ENCODE assay signal across 10 cellular contexts in the genomic region with DNA sequence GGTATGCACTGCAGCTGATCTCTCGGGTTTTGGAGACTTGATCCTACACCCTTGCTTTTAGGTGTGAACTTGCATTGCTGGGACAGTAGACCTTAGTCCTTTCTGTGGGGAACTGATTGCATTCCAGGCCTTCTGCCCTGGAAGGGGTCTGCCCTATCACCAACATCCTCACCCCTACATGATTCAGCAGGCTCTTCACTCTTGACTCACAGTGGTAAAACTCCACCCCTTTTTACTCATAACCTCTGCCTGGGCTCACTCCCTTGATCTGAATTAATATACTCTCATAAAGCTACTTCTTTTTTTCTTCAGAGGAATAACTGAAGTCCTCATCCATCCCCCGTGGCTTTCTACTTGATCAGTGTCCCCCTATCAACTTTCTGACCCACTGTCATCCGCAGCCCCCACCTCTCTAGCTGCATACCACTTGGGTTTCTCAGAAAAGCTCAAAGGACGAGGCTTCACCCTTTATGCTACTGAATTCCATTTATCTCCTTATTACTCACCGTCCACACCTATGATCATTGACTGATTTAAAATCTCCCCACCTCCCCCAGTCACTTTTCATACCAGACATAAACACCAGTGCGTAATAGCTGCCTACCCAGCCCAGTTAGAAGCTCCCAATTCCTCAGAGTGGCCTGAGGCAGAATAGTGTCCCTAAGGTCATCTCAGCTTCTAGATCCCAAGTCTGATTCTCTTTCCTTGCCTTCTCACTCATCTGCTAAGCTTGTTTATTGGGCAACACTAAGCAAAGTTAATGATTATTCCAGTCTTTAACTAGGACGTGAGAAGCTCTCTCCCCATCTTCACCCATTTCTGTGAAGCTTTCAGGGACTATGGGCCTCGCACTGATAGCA. TPM values are rescaled to one million over a fixed set of nuclear protein-coding genes. Genes with fewer than 3 reads are reported as not detected.
A peak's percentile ranks its signal among the peaks of the same experiment; 100 is the strongest.
DNase-seq lines count a peak whose midpoint lies in the region; ATAC-seq and TF ChIP-seq lines count a peak whose summit lies in the region.
"Had no signal": no experiment of that assay in that cellular context is flagged by ENCODE, and none has a peak within 500 bp of the region (broad histone marks: within the 10 kb centered on the region; RNA-seq: fewer than 3 reads in every experiment).

No MANE protein-coding gene starts in this region.

- TF ChIP-seq CTCF in prostate gland (IDR thresholded peaks at IDR 0.05): no peak

- intact Hi-C loops in Right ventricle myocardium inferior (cut with DNase I): loop anchor here (10.0 kb wide), 1 partner anchor 302 kb away; no protein-coding TSS in a partner anchor
- intact Hi-C loops in prostate gland (cut with DNase I): no loop called here

- peak; percentile 92 for DNase-seq in Caki2 (ENCODE audit: low read depth)
- DNase-seq in left lobe of liver (ENCODE audit: low spot score): no peak
- no peak for DNase-seq in midbrain (lab: John Stamatoyannopoulos, UW)
- no peak for DNase-seq in Right ventricle myocardium inferior (ENCODE audit: missing footprints)
- DNase-seq in prostate gland (ENCODE audit: low spot score): no peak

- H3K27ac Mint-ChIP-seq in activated T-helper 17 cell treated with anti-CD3 and anti-CD28 coated beads, Interleukin-2, amount 50 U/mL, for 72 hours: peak overlapping the region; percentile 64

- TF ChIP-seq POLR2A in prostate gland (IDR thresholded peaks at IDR 0.05): no peak

- no peaks in the 10 kb centered on the region for H3K36me3 Mint-ChIP-seq in activated T-helper 17 cell treated with anti-CD3 and anti-CD28 coated beads, Interleukin-2, amount 50 U/mL, for 72 hours (ENCODE audit: low read depth)

- no peak overlapping the region for H3K4me3 ChIP-seq in prostate gland
- H3K4me3 ChIP-seq: thoracic aorta had no signal

- H3K9me3 ChIP-seq in KOPT-K1 (ENCODE audit: insufficient read depth, low read length, poor library complexity, severe bottlenecking) (no peaks in the 10 kb centered on the region), prostate gland (no peaks in the 10 kb centered on the region)
- H3K9me3 ChIP-seq: thoracic aorta had no signal

- no peaks in the 10 kb centered on the region for H3K4me1 ChIP-seq in prostate gland (replicated peaks)

- peak overlapping the region; percentile 10 for H3K4me3 Mint-ChIP-seq in activated T-helper 17 cell treated with anti-CD3 and anti-CD28 coated beads, Interleukin-2, amount 50 U/mL, for 72 hours
- H3K4me3 Mint-ChIP-seq: central memory CD8-positive, alpha-beta T cell had no signal

- H3K27me3 ChIP-seq in prostate gland (replicated peaks; ENCODE audit: insufficient read depth): no peaks in the 10 kb centered on the region

- in situ Hi-C loops in Caki2 (cut with HindIII; ENCODE audit: low pct_unique_long_range_greater_than_20kb, low sequenced_read_pairs): no loop called here

- H3K27me3 Mint-ChIP-seq in activated T-helper 17 cell treated with anti-CD3 and anti-CD28 coated beads, Interleukin-2, amount 50 U/mL, for 72 hours: no peaks in the 10 kb centered on the region

- H3K27ac ChIP-seq in KOPT-K1 (ENCODE audit: low read depth, low read length, poor library complexity, severe bottlenecking) (peak overlapping the region; percentile 10), prostate gland (no peak overlapping the region)
- H3K27ac ChIP-seq: thoracic aorta had no signal

- peak; percentile 98 for ATAC-seq in activated T-helper 17 cell treated with anti-CD3 and anti-CD28 coated beads, Interleukin-2, amount 50 U/mL, for 72 hours (replicated peaks)
- ATAC-seq in left lobe of liver (peak; percentile 82), Right ventricle myocardium inferior (no peak), GM21717 (IDR thresholded peaks at IDR 0.05; ENCODE audit: unreplicated experiment) (no peak)

- H3K9me3 Mint-ChIP-seq in activated T-helper 17 cell treated with anti-CD3 and anti-CD28 coated beads, Interleukin-2, amount 50 U/mL, for 72 hours: no peaks in the 10 kb centered on the region

- H3K4me1 Mint-ChIP-seq in activated T-helper 17 cell treated with anti-CD3 and anti-CD28 coated beads, Interleukin-2, amount 50 U/mL, for 72 hours: peaks cover 19% of the 10 kb centered on the region

- 88% methylated on average over 8 of the region's 8 CpGs for WGBS in prostate gland

- H3K36me3 ChIP-seq in KOPT-K1 (ENCODE audit: insufficient read depth, low read length): no peaks in the 10 kb centered on the region
- H3K36me3 ChIP-seq in prostate gland: no peaks in the 10 kb centered on the region
- H3K36me3 ChIP-seq: thoracic aorta had no signal

RNA-seq across cellular contexts. Expression of a gene that starts 6.9 kb away (rescaled TPM):
- total RNA-seq in Caki2 (2014; rRNA removed; shearing (Covaris generic); ENCODE audit: low replicate concordance): 12.3 and 35.1 TPM in 2 replicates
- 1 to 10 TPM; 4.4 to 8.2 TPM for total RNA-seq in activated T-helper 17 cell treated with anti-CD3 and anti-CD28 coated beads, Interleukin-2, amount 50 U/mL, for 72 hours
- total RNA-seq in left lobe of liver (9.8 TPM), Right ventricle myocardium inferior (8.6 TPM), prostate gland (10 to 100 TPM; 11.9 to 13.1 TPM)

RNA-seq across cellular contexts. Expression of a gene that starts 9.7 kb away (rescaled TPM):
- total RNA-seq in Caki2 (2014; rRNA removed; shearing (Covaris generic); ENCODE audit: low replicate concordance): 95.9 and 130 TPM in 2 replicates
- 10 to 100 TPM; 11.3 to 49.1 TPM for total RNA-seq in activated T-helper 17 cell treated with anti-CD3 and anti-CD28 coated beads, Interleukin-2, amount 50 U/mL, for 72 hours
- total RNA-seq in left lobe of liver (8.9 TPM), Right ventricle myocardium inferior (977 TPM), prostate gland (100 to 1,000 TPM; 252 TPM)

Comparison
In these comparisons a context has a peak if more than half of its experiments do, and no peak if none do; other contexts are left out.
1. ATAC-seq: peak in activated T-helper 17 cell treated with anti-CD3 and anti-CD28 coated beads, Interleukin-2, amount 50 U/mL, for 72 hours (single experiment) and left lobe of liver (single experiment); none in Right ventricle myocardium inferior (single experiment) and GM21717 (single experiment).